23 cellular contexts compared by ENCODE assay signal in genomic region chr13:55627221-55627620, GRCh38.
"Had no signal": no experiment of that assay in that cellular context is flagged by ENCODE, and none has a peak within 500 bp of the region (broad histone marks: within the 10 kb centered on the region; RNA-seq: fewer than 3 reads in every experiment).

No MANE protein-coding gene starts in this region.

- DNase-seq: colonic mucosa; cortex of kidney; dermis blood vessel endothelial cell; dorsolateral prefrontal cortex; effector CD4-positive, alpha-beta T cell; effector CD8-positive, alpha-beta T cell; effector memory CD4-positive, alpha-beta T cell; effector memory CD8-positive, alpha-beta T cell; endodermal cell; erythroblast; esophagus squamous epithelium; foreskin fibroblast; foreskin keratinocyte; foreskin melanocyte; gastrocnemius medialis; glutamatergic neuron; head of caudate nucleus; heart left ventricle; heart right ventricle had no signal

- H3K4me3 ChIP-seq: colonic mucosa, coronary artery, dorsolateral prefrontal cortex, esophagus muscularis mucosa, esophagus squamous epithelium, gastrocnemius medialis, gastroesophageal sphincter, heart left ventricle, heart right ventricle had no signal

- H3K27ac ChIP-seq: colonic mucosa, coronary artery, dorsolateral prefrontal cortex, epithelial cell of prostate, esophagus muscularis mucosa, esophagus squamous epithelium, foreskin keratinocyte, gastrocnemius medialis, gastroesophageal sphincter, heart left ventricle, heart right ventricle had no signal

- H3K36me3 ChIP-seq: colonic mucosa, esophagus muscularis mucosa, esophagus squamous epithelium, gastrocnemius medialis, gastroesophageal sphincter, heart left ventricle, heart right ventricle had no signal

- H3K27me3 ChIP-seq: colonic mucosa, dorsolateral prefrontal cortex, esophagus muscularis mucosa, esophagus squamous epithelium, foreskin keratinocyte, gastrocnemius medialis, gastroesophageal sphincter, heart left ventricle, heart right ventricle had no signal

- H3K9me3 ChIP-seq: colonic mucosa, gastrocnemius medialis had no signal
